Comparison of ENCODE assay signal across 1 cellular context in the genomic region with DNA sequence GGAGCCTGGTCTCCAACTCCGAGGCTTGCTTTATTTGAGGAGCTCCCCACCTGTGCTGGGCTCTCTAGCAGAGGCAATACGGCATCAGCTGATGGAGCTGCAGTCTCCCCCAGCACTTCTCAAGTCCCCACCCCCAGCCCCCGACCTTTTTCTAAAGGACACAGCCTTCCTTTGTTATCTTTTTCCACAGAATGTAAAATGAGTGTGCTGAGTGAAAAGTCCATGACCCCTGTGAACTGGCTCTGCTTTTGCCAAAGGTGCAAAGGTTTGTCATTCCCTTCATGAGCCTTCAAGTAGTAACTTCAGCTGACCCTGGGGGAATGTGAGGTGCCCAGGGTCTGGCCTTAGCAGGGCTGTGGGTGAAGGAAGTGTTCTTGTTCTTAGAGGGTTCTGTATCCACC.
TF ChIP-seq lines count a peak whose summit lies in the region.

No MANE protein-coding gene starts in this region.

TF ChIP-seq in HepG2, 621 proteins besides CTCF, POLR2A, EP300 and RAD21 (continued from another document):
- TF ChIP-seq, protein P1, sequence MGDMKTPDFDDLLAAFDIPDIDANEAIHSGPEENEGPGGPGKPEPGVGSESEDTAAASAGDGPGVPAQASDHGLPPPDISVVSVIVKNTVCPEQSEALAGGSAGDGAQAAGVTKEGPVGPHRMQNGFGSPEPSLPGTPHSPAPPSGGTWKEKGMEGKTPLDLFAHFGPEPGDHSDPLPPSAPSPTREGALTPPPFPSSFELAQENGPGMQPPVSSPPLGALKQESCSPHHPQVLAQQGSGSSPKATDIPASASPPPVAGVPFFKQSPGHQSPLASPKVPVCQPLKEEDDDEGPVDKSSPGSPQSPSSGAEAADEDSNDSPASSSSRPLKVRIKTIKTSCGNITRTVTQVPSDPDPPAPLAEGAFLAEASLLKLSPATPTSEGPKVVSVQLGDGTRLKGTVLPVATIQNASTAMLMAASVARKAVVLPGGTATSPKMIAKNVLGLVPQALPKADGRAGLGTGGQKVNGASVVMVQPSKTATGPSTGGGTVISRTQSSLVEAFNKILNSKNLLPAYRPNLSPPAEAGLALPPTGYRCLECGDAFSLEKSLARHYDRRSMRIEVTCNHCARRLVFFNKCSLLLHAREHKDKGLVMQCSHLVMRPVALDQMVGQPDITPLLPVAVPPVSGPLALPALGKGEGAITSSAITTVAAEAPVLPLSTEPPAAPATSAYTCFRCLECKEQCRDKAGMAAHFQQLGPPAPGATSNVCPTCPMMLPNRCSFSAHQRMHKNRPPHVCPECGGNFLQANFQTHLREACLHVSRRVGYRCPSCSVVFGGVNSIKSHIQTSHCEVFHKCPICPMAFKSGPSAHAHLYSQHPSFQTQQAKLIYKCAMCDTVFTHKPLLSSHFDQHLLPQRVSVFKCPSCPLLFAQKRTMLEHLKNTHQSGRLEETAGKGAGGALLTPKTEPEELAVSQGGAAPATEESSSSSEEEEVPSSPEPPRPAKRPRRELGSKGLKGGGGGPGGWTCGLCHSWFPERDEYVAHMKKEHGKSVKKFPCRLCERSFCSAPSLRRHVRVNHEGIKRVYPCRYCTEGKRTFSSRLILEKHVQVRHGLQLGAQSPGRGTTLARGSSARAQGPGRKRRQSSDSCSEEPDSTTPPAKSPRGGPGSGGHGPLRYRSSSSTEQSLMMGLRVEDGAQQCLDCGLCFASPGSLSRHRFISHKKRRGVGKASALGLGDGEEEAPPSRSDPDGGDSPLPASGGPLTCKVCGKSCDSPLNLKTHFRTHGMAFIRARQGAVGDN (CRISPR knock-in tag; IDR thresholded peaks at IDR 0.05) = 0 out of 2 replicates have a peak, but pooled peaks have one; percentile 3
- TF ChIP-seq MIER2 (CRISPR knock-in tag; IDR thresholded peaks at IDR 0.05) (no peak), NR1H2 (CRISPR knock-in tag; IDR thresholded peaks at IDR 0.05; ENCODE audit: borderline replicate concordance, low read depth) (no peak), ZNF17 (CRISPR knock-in tag; IDR thresholded peaks at IDR 0.05) (no peak), PCBP2 (optimal IDR thresholded peaks at IDR 0.05; ENCODE audit: low read depth, low read length, poor library complexity, severe bottlenecking) (no peak), ZNF138 (CRISPR knock-in tag; IDR thresholded peaks at IDR 0.05; ENCODE audit: low read depth) (no peak), HNF4G (IDR thresholded peaks at IDR 0.05; ENCODE audit: borderline replicate concordance, low read depth, low read length) (peak; percentile 92), HNF4G (CRISPR knock-in tag; IDR thresholded peaks at IDR 0.05; ENCODE audit: borderline replicate concordance, low read depth) (peak; percentile 71; the same call in 1 of the 2 replicates)
- TF ChIP-seq, protein P2, sequence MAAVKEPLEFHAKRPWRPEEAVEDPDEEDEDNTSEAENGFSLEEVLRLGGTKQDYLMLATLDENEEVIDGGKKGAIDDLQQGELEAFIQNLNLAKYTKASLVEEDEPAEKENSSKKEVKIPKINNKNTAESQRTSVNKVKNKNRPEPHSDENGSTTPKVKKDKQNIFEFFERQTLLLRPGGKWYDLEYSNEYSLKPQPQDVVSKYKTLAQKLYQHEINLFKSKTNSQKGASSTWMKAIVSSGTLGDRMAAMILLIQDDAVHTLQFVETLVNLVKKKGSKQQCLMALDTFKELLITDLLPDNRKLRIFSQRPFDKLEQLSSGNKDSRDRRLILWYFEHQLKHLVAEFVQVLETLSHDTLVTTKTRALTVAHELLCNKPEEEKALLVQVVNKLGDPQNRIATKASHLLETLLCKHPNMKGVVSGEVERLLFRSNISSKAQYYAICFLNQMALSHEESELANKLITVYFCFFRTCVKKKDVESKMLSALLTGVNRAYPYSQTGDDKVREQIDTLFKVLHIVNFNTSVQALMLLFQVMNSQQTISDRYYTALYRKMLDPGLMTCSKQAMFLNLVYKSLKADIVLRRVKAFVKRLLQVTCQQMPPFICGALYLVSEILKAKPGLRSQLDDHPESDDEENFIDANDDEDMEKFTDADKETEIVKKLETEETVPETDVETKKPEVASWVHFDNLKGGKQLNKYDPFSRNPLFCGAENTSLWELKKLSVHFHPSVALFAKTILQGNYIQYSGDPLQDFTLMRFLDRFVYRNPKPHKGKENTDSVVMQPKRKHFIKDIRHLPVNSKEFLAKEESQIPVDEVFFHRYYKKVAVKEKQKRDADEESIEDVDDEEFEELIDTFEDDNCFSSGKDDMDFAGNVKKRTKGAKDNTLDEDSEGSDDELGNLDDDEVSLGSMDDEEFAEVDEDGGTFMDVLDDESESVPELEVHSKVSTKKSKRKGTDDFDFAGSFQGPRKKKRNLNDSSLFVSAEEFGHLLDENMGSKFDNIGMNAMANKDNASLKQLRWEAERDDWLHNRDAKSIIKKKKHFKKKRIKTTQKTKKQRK (IDR thresholded peaks at IDR 0.05; ENCODE audit: low read length) = no peak
- TF ChIP-seq, protein P3, sequence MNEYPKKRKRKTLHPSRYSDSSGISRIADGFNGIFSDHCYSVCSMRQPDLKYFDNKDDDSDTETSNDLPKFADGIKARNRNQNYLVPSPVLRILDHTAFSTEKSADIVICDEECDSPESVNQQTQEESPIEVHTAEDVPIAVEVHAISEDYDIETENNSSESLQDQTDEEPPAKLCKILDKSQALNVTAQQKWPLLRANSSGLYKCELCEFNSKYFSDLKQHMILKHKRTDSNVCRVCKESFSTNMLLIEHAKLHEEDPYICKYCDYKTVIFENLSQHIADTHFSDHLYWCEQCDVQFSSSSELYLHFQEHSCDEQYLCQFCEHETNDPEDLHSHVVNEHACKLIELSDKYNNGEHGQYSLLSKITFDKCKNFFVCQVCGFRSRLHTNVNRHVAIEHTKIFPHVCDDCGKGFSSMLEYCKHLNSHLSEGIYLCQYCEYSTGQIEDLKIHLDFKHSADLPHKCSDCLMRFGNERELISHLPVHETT (CRISPR knock-in tag; conservative IDR thresholded peaks at IDR 0.05) = no peak
- TF ChIP-seq, protein P4, sequence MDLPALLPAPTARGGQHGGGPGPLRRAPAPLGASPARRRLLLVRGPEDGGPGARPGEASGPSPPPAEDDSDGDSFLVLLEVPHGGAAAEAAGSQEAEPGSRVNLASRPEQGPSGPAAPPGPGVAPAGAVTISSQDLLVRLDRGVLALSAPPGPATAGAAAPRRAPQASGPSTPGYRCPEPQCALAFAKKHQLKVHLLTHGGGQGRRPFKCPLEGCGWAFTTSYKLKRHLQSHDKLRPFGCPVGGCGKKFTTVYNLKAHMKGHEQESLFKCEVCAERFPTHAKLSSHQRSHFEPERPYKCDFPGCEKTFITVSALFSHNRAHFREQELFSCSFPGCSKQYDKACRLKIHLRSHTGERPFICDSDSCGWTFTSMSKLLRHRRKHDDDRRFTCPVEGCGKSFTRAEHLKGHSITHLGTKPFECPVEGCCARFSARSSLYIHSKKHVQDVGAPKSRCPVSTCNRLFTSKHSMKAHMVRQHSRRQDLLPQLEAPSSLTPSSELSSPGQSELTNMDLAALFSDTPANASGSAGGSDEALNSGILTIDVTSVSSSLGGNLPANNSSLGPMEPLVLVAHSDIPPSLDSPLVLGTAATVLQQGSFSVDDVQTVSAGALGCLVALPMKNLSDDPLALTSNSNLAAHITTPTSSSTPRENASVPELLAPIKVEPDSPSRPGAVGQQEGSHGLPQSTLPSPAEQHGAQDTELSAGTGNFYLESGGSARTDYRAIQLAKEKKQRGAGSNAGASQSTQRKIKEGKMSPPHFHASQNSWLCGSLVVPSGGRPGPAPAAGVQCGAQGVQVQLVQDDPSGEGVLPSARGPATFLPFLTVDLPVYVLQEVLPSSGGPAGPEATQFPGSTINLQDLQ (CRISPR knock-in tag; IDR thresholded peaks at IDR 0.05) = 0 out of 2 replicates have a peak, but pooled peaks have one; percentile 29
- TF ChIP-seq, protein P5, sequence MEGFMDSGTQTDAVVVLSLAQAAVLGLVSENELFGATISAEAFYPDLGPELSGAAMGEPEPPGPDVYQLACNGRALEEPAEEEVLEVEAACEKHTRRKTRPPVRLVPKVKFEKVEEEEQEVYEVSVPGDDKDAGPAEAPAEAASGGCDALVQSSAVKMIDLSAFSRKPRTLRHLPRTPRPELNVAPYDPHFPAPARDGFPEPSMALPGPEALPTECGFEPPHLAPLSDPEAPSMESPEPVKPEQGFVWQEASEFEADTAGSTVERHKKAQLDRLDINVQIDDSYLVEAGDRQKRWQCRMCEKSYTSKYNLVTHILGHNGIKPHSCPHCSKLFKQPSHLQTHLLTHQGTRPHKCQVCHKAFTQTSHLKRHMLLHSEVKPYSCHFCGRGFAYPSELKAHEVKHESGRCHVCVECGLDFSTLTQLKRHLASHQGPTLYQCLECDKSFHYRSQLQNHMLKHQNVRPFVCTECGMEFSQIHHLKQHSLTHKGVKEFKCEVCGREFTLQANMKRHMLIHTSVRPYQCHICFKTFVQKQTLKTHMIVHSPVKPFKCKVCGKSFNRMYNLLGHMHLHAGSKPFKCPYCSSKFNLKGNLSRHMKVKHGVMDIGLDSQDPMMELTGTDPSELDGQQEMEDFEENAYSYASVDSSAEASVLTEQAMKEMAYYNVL (CRISPR knock-in tag; IDR thresholded peaks at IDR 0.05; ENCODE audit: borderline replicate concordance) = peak; percentile 43; the same call in 1 of the 2 replicates
